In genomic region chr3:125357032-125357658, GRCh38 we compare ENCODE assay signal across 8 cellular contexts. TPM values are rescaled to one million over a fixed set of nuclear protein-coding genes. Genes with fewer than 3 reads are reported as not detected.
DNase-seq lines count a peak whose midpoint lies in the region; ATAC-seq and TF ChIP-seq lines count a peak whose summit lies in the region.

No MANE protein-coding gene starts in this region.

- H3K36me3 Mint-ChIP-seq in CD4-positive, CD25-positive, alpha-beta regulatory T cell, result peaks cover 5% of the 10 kb centered on the region
- H3K36me3 Mint-ChIP-seq in activated T-cell treated with anti-CD3 and anti-CD28 coated beads, Interleukin-2, amount 50 U/mL, for 4 hours (ENCODE audit: insufficient read depth), result peaks cover 3% of the 10 kb centered on the region

- H3K9me3 Mint-ChIP-seq in CD4-positive, CD25-positive, alpha-beta regulatory T cell, result peaks cover 0 to 2% (median 0%) of the 10 kb centered on the region in 7 donors
- peaks cover under 1% of the 10 kb centered on the region for H3K9me3 Mint-ChIP-seq in activated T-cell treated with anti-CD3 and anti-CD28 coated beads, Interleukin-2, amount 50 U/mL, for 4 hours

- H3K27ac Mint-ChIP-seq in CD4-positive, CD25-positive, alpha-beta regulatory T cell, result peak overlapping the region; percentile 57 to 91 (median 86)

- H3K36me3 ChIP-seq in CD4-positive, CD25-positive, alpha-beta regulatory T cell (ENCODE audit: control insufficient read depth, insufficient read depth, low read length), result no peaks in the 10 kb centered on the region
- H3K36me3 ChIP-seq in neutrophil, result no peaks in the 10 kb centered on the region
- H3K36me3 ChIP-seq in tibial nerve, result no peaks in the 10 kb centered on the region

- H3K27me3 Mint-ChIP-seq in CD4-positive, CD25-positive, alpha-beta regulatory T cell, result no peaks in the 10 kb centered on the region
- H3K27me3 Mint-ChIP-seq in activated T-cell treated with anti-CD3 and anti-CD28 coated beads, Interleukin-2, amount 50 U/mL, for 4 hours (ENCODE audit: low read depth), result no peaks in the 10 kb centered on the region

- TF ChIP-seq CTCF in fibroblast of the aortic adventitia (IDR thresholded peaks at IDR 0.05; ENCODE audit: insufficient read depth, low read length) (no peak), neutrophil (IDR thresholded peaks at IDR 0.05) (no peak), tibial nerve (IDR thresholded peaks at IDR 0.05) (no peak)

- peaks cover 30 to 80% (median 63%) of the 10 kb centered on the region in 4 donors for H3K4me1 Mint-ChIP-seq in CD4-positive, CD25-positive, alpha-beta regulatory T cell
- peaks cover 61% of the 10 kb centered on the region for H3K4me1 Mint-ChIP-seq in activated T-cell treated with anti-CD3 and anti-CD28 coated beads, Interleukin-2, amount 50 U/mL, for 4 hours (ENCODE audit: low read depth)

- no peak for TF ChIP-seq EP300 in tibial nerve (IDR thresholded peaks at IDR 0.05)

- H3K4me3 ChIP-seq in CD4-positive, CD25-positive, alpha-beta regulatory T cell (ENCODE audit: low read depth, low read length), result peak overlapping the region; percentile 67
- H3K4me3 ChIP-seq in fibroblast of the aortic adventitia (ENCODE audit: low read depth, low read length), result peak overlapping the region; percentile 70
- H3K4me3 ChIP-seq in neutrophil (ENCODE audit: low read depth in 1 of 2, low read length in 1 of 2), result peak overlapping the region; percentile 44 to 50
- H3K4me3 ChIP-seq in tibial nerve, result peak overlapping the region; percentile 32 to 65 (median 53)

- DNase-seq in CD4-positive, CD25-positive, alpha-beta regulatory T cell, result peak; percentile 36 to 66 (median 56)
- DNase-seq in NCI-H1105 (lab: John Stamatoyannopoulos, UW), result peak; percentile 41
- DNase-seq in activated T-cell treated with anti-CD3 and anti-CD28 coated beads, Interleukin-2, amount 50 U/mL, for 4 hours, result peak; percentile 39
- peak; percentile 43 for DNase-seq in fibroblast of the aortic adventitia (ENCODE audit: low read depth)
- DNase-seq in tibial nerve (ENCODE audit: low spot score in 2 of 2), result peak in 1 of 2 donors; percentile 25
- no peak for DNase-seq in SHP77 treated with DMSO at 0.1 percent for 48 hours (lab: John Stamatoyannopoulos, UW)

- no peak for TF ChIP-seq POLR2A in tibial nerve (IDR thresholded peaks at IDR 0.05)

- H3K27me3 ChIP-seq in CD4-positive, CD25-positive, alpha-beta regulatory T cell (ENCODE audit: control insufficient read depth, insufficient read depth, low read length), result no peaks in the 10 kb centered on the region
- H3K27me3 ChIP-seq in neutrophil (no peaks in the 10 kb centered on the region), tibial nerve (no peaks in the 10 kb centered on the region)

- WGBS in tibial nerve, 2 donors, result 2% methylated on average over 29 to 39 of the region's 52 CpGs

- H3K4me3 Mint-ChIP-seq in CD4-positive, CD25-positive, alpha-beta regulatory T cell, result peak overlapping the region; percentile 76 to 94 (median 86)
- H3K4me3 Mint-ChIP-seq in activated T-cell treated with anti-CD3 and anti-CD28 coated beads, Interleukin-2, amount 50 U/mL, for 4 hours, result peak overlapping the region; percentile 77

- no peaks in the 10 kb centered on the region for H3K9me3 ChIP-seq in CD4-positive, CD25-positive, alpha-beta regulatory T cell (ENCODE audit: control insufficient read depth in 2 of 2, low read length in 2 of 2)
- H3K9me3 ChIP-seq in neutrophil (no peaks in the 10 kb centered on the region), tibial nerve (no peaks in the 10 kb centered on the region)

- peaks cover 35% of the 10 kb centered on the region for H3K4me1 ChIP-seq in CD4-positive, CD25-positive, alpha-beta regulatory T cell (ENCODE audit: control insufficient read depth, insufficient read depth, low read length, poor library complexity, severe bottlenecking)
- peaks cover 14 to 21% of the 10 kb centered on the region in 2 experiments for H3K4me1 ChIP-seq in neutrophil (ENCODE audit: control insufficient read depth in 1 of 2, insufficient read depth in 1 of 2, low read depth in 1 of 2, low read length in 1 of 2)
- peaks cover 0 to 61% (median 9%) of the 10 kb centered on the region in 4 donors for H3K4me1 ChIP-seq in tibial nerve

- H3K27ac ChIP-seq in CD4-positive, CD25-positive, alpha-beta regulatory T cell (ENCODE audit: insufficient read depth, low read length, poor library complexity, severe bottlenecking), result peak overlapping the region; percentile 41
- H3K27ac ChIP-seq in neutrophil, result peak overlapping the region; percentile 43
- H3K27ac ChIP-seq in tibial nerve, result peak overlapping the region in 3 of 4 donors; percentile 61 to 67 (median 66)

- ATAC-seq in CD4-positive, CD25-positive, alpha-beta regulatory T cell (ENCODE audit: low read depth in 2 of 2), result peak; percentile 92 to 94
- peak; percentile 57 for ATAC-seq in GM21390 (IDR thresholded peaks at IDR 0.05; ENCODE audit: unreplicated experiment)
- ATAC-seq in activated T-cell treated with anti-CD3 and anti-CD28 coated beads, Interleukin-2, amount 50 U/mL, for 4 hours, result peak; percentile 95 to 98

RNA-seq across cellular contexts. Expression of gene ZNF148, which starts 18.0 kb away (rescaled TPM):
- total RNA-seq in CD4-positive, CD25-positive, alpha-beta regulatory T cell, result 50.6 TPM
- polyA plus RNA-seq in CD4-positive, CD25-positive, alpha-beta regulatory T cell, result 10 to 100 TPM; 58.0 to 75.0 (median 65.4) TPM
- total RNA-seq in activated T-cell treated with anti-CD3 and anti-CD28 coated beads, Interleukin-2, amount 50 U/mL, for 4 hours, result 10 to 100 TPM; 28.9 to 31.1 (median 29.6) TPM
- 40.1 and 62.9 TPM in 2 replicates for total RNA-seq in fibroblast of the aortic adventitia (ENCODE audit: low replicate concordance)
- 10 to 100 TPM; 19.5 to 28.0 (median 24.0) TPM for total RNA-seq in tibial nerve
